Comparison of ENCODE assay signal across 8 cellular contexts in genomic region chr15:82709421-82710207, GRCh38. TPM values are rescaled to one million over a fixed set of nuclear protein-coding genes. Genes with fewer than 3 reads are reported as not detected.
DNase-seq lines count a peak whose midpoint lies in the region; ATAC-seq and TF ChIP-seq lines count a peak whose summit lies in the region.

Gene AP3B2 (minus strand): TSS chr15:82709875. CDS start chr15:82709706, 169 bp downstream.

- peaks cover 16% of the 10 kb centered on the region for H3K4me1 ChIP-seq in body of pancreas
- peaks cover 10% of the 10 kb centered on the region for H3K4me1 ChIP-seq in iPS-18a (ENCODE audit: control insufficient read depth, low read depth, low read length)
- H3K4me1 ChIP-seq in skeletal muscle satellite cell (ENCODE audit: control insufficient read depth, insufficient read depth, low read length), result peaks cover 5% of the 10 kb centered on the region

- peak; percentile 11 for DNase-seq in NCI-H2029 treated with DMSO at 0.1 percent for 48 hours (lab: John Stamatoyannopoulos, UW)
- DNase-seq in UCSD-AML1 (lab: John Stamatoyannopoulos, UW; ENCODE audit: unreplicated experiment), result peak; percentile 55
- peak; percentile 75 to 85 (median 80) for DNase-seq in body of pancreas
- DNase-seq in NAMALWA (ENCODE audit: low spot score), result no peak

- peak within 1 kb of the TSS; percentile 97 for H3K4me2 ChIP-seq in skeletal muscle satellite cell (ENCODE audit: low read length)

- TF ChIP-seq POLR2A in body of pancreas (IDR thresholded peaks at IDR 0.05), result peak in 2 of 3 donors; percentile 45 to 53

- H3K9ac ChIP-seq in iPS-18a (ENCODE audit: low read length), result peak within 1 kb of the TSS; percentile 47
- H3K9ac ChIP-seq in skeletal muscle satellite cell (ENCODE audit: low read depth, low read length), result peak within 1 kb of the TSS; percentile 48

- intact Hi-C loops in body of pancreas (cut with DNase I), result no loop called here

- H3K36me3 ChIP-seq in body of pancreas (replicated peaks in 1 of 2; ENCODE audit: insufficient read depth in 1 of 2, low read depth in 2 of 2), result no peaks in the 10 kb centered on the region
- H3K36me3 ChIP-seq in iPS-18a (ENCODE audit: control insufficient read depth, low read depth, low read length), result no peaks in the 10 kb centered on the region
- H3K36me3 ChIP-seq in skeletal muscle satellite cell (ENCODE audit: insufficient read depth, low read length), result no peaks in the 10 kb centered on the region

- H3K27ac ChIP-seq in body of pancreas (peak within 1 kb of the TSS in 2 of 4 donors; percentile 70 to 79), iPS-18a (ENCODE audit: low read length) (no peak within 1 kb of the TSS)

- ATAC-seq in GM18499 (IDR thresholded peaks at IDR 0.05; ENCODE audit: insufficient read depth, unreplicated experiment) (peak; percentile 56), HG02943 (IDR thresholded peaks at IDR 0.05; ENCODE audit: low read depth, unreplicated experiment) (peak; percentile 86), body of pancreas (peak; percentile 95)

- H3K27me3 ChIP-seq in body of pancreas (no peaks in the 10 kb centered on the region), iPS-18a (ENCODE audit: control insufficient read depth, insufficient read depth, low read length) (peaks cover 8% of the 10 kb centered on the region), skeletal muscle satellite cell (ENCODE audit: control insufficient read depth, insufficient read depth, low read length) (peaks cover 24% of the 10 kb centered on the region)

- no peaks in the 10 kb centered on the region for H3K9me3 ChIP-seq in body of pancreas
- H3K9me3 ChIP-seq in iPS-18a (ENCODE audit: control insufficient read depth, low read depth, low read length), result no peaks in the 10 kb centered on the region
- H3K9me3 ChIP-seq in skeletal muscle satellite cell (replicated peaks; ENCODE audit: low read length), result no peaks in the 10 kb centered on the region

- TF ChIP-seq CTCF in body of pancreas (IDR thresholded peaks at IDR 0.05), result no peak

- peak within 1 kb of the TSS; percentile 34 to 85 for H3K4me3 ChIP-seq in body of pancreas
- H3K4me3 ChIP-seq in iPS-18a (ENCODE audit: low read length), result peak within 1 kb of the TSS; percentile 75
- H3K4me3 ChIP-seq in skeletal muscle satellite cell (ENCODE audit: low read length), result peak within 1 kb of the TSS; percentile 77

- 0 to 1% methylated on average over 2 to 82 of the region's 95 CpGs for WGBS in body of pancreas, 2 donors

RNA-seq across cellular contexts. Expression of gene AP3B2, which starts in this region (rescaled TPM):
- total RNA-seq in body of pancreas, result 1 to 10 TPM; 3.9 to 6.6 TPM
- total RNA-seq in skeletal muscle satellite cell (2012; rRNA removed), result 0.25 and 0.66 TPM in 2 replicates
